In genomic region chr5:109668668-109669422, GRCh38 we compare ENCODE assay signal across 24 cellular contexts. TPM values are rescaled to one million over a fixed set of nuclear protein-coding genes. Genes with fewer than 3 reads are reported as not detected.
DNase-seq lines count a peak whose midpoint lies in the region; ATAC-seq, FAIRE-seq and TF ChIP-seq lines count a peak whose summit lies in the region.
"Had no signal": no experiment of that assay in that cellular context is flagged by ENCODE, and none has a peak within 500 bp of the region (broad histone marks: within the 10 kb centered on the region; RNA-seq: fewer than 3 reads in every experiment).

No MANE protein-coding gene starts in this region.

- POLR2A ChIA-PET in endothelial cell of umbilical vein (lab: Charles Lee) = no interaction called here

- peaks cover 17% of the 10 kb centered on the region for H3K4me1 ChIP-seq in endothelial cell of umbilical vein (ENCODE audit: control insufficient read depth, extremely low read depth, insufficient read depth, low read length)
- no peaks in the 10 kb centered on the region for H3K4me1 ChIP-seq in small intestine (ENCODE audit: control insufficient read depth in 2 of 2, insufficient read depth in 1 of 2, low read depth in 1 of 2, low read length in 1 of 2)
- H3K4me1 ChIP-seq: heart right ventricle, prostate gland, thyroid gland had no signal

- DNase-seq in endothelial cell of umbilical vein (ENCODE audit: low read depth, low spot score) = peak; percentile 6
- no peak for DNase-seq in small intestine
- no peak for DNase-seq in stimulated activated CD8-positive, alpha-beta memory T cell treated with anti-CD3 and anti-CD28 coated beads, Interleukin-4, amount 100 ng/mL, for 48 hours
- DNase-seq in GM20000 (ENCODE audit: low spot score) = no peak
- DNase-seq: activated CD4-positive, alpha-beta T cell treated with anti-CD3 and anti-CD28 coated beads for 1 hour; activated CD8-positive, alpha-beta memory T cell treated with anti-CD3 and anti-CD28 coated beads, Interleukin-2, amount 10 ng/mL, durations not matched to agents 7 days and 5 days; activated effector memory CD4-positive, alpha-beta T cell treated with Interleukin-2 at 50 U/mL for 16 hours; anterior cingulate cortex; cerebellar nuclear complex; effector memory CD8-positive, alpha-beta T cell; GOT3; heart right ventricle; MG63; NCI-H2029 treated with DMSO at 0.1 percent for 48 hours; NCI-H510A; PC-9; T1000; thyroid gland had no signal

- H3K36me3 ChIP-seq in endothelial cell of umbilical vein (ENCODE audit: control insufficient read depth in 2 of 2, extremely low read depth in 1 of 2, insufficient read depth in 2 of 2, low read length in 2 of 2) (no peaks in the 10 kb centered on the region), small intestine (ENCODE audit: control insufficient read depth in 2 of 2, insufficient read depth in 2 of 2, low read length in 2 of 2) (no peaks in the 10 kb centered on the region)
- H3K36me3 ChIP-seq: heart right ventricle, MG63, prostate gland, thyroid gland had no signal

- H3K9me3 ChIP-seq in endothelial cell of umbilical vein (replicated peaks; ENCODE audit: control insufficient read depth, insufficient read depth, low read length) = no peaks in the 10 kb centered on the region
- no peaks in the 10 kb centered on the region for H3K9me3 ChIP-seq in small intestine (ENCODE audit: control insufficient read depth, low read depth)
- H3K9me3 ChIP-seq: heart right ventricle, MG63, prostate gland, thyroid gland had no signal

- 50 to 76% (median 53%) methylated on average over 4 of the region's 4 CpGs for WGBS in small intestine, 3 donors

- no peaks in the 10 kb centered on the region for H3K27me3 ChIP-seq in endothelial cell of umbilical vein (ENCODE audit: control insufficient read depth in 2 of 2, insufficient read depth in 2 of 2, low read length in 2 of 2)
- H3K27me3 ChIP-seq in small intestine (ENCODE audit: control insufficient read depth in 2 of 2, insufficient read depth in 2 of 2, low read length in 2 of 2) = peaks cover 0 to 3% of the 10 kb centered on the region in 2 donors
- H3K27me3 ChIP-seq: thyroid gland had no signal

- peak; percentile 4 for FAIRE-seq in endothelial cell of umbilical vein (lab: Jason Lieb, UNC)
- no peak for FAIRE-seq in small intestine (lab: Jason Lieb, UNC)

- H3K4me3 ChIP-seq in endothelial cell of umbilical vein (replicated peaks in 1 of 3; ENCODE audit: insufficient read depth in 1 of 3, low read depth in 1 of 3, low read length in 3 of 3) (no peak overlapping the region), small intestine (ENCODE audit: low read depth in 1 of 2, low read length in 2 of 2) (no peak overlapping the region)
- H3K4me3 ChIP-seq: heart right ventricle, MG63, PC-9, prostate gland, SK-N-MC, thyroid gland had no signal

- H3K79me2 ChIP-seq in endothelial cell of umbilical vein (ENCODE audit: control insufficient read depth, insufficient read depth, low read length) = no peaks in the 10 kb centered on the region

- peak; percentile 47 for ATAC-seq in GM18909 (IDR thresholded peaks at IDR 0.05; ENCODE audit: poor library complexity, unreplicated experiment)
- peak; percentile 56 for ATAC-seq in GM21529 (IDR thresholded peaks at IDR 0.05; ENCODE audit: unreplicated experiment)
- peak; percentile 58 for ATAC-seq in HG03280 (IDR thresholded peaks at IDR 0.05; ENCODE audit: unreplicated experiment)
- no peak for ATAC-seq in HG02885 (IDR thresholded peaks at IDR 0.05; ENCODE audit: poor library complexity, unreplicated experiment)
- ATAC-seq: activated CD8-positive, alpha-beta memory T cell treated with anti-CD3 and anti-CD28 coated beads, Interleukin-2, amount 10 ng/mL, durations not matched to agents 7 days and 5 days; effector memory CD8-positive, alpha-beta T cell; heart right ventricle had no signal

- no peak overlapping the region for H2AFZ ChIP-seq in endothelial cell of umbilical vein (ENCODE audit: low read depth, low read length)

- no peaks in the 10 kb centered on the region for H4K20me1 ChIP-seq in endothelial cell of umbilical vein (replicated peaks; ENCODE audit: control insufficient read depth, extremely low read depth, insufficient read depth, low read length)

- peak overlapping the region; percentile 60 for H3K4me2 ChIP-seq in endothelial cell of umbilical vein (ENCODE audit: insufficient read depth, low read length)
- H3K4me2 ChIP-seq: PC-9 had no signal

- BruUV-seq in endothelial cell of umbilical vein (replicated peaks; lab: Mats Ljungman, UMichigan) = no TSS peak

- intact Hi-C loops in endothelial cell of umbilical vein (cut with micrococcal nuclease) = loop anchor here (1.0 kb wide), 2 partner anchors 13 to 20 kb away; partner anchors contain the start of gene MAN2A1

- TF ChIP-seq CTCF in endothelial cell of umbilical vein (IDR thresholded peaks at IDR 0.05; ENCODE audit: extremely low read depth in 1 of 2, insufficient read depth in 1 of 2, low read depth in 1 of 2, low read length in 2 of 2) = no peak
- TF ChIP-seq CTCF in GM20000 (IDR thresholded peaks at IDR 0.05; ENCODE audit: extremely low read depth, missing control alignments) = no peak

- CTCF ChIA-PET in endothelial cell of umbilical vein (lab: Charles Lee) = interaction anchor here (1.6 kb wide), 1 partner anchor 20 kb away, joined by 8 read pairs; no protein-coding TSS in a partner anchor

- no peaks in the 10 kb centered on the region for H3K9me1 ChIP-seq in endothelial cell of umbilical vein (replicated peaks; ENCODE audit: control insufficient read depth, extremely low read depth, insufficient read depth, low read length)

- TF ChIP-seq POLR2A in endothelial cell of umbilical vein (IDR thresholded peaks at IDR 0.05; ENCODE audit: low read depth, low read length) = no peak

- H3K9ac ChIP-seq in endothelial cell of umbilical vein (replicated peaks; ENCODE audit: extremely low read depth, insufficient read depth, low read length) = no peak overlapping the region

- H3K27ac ChIP-seq in endothelial cell of umbilical vein (ENCODE audit: insufficient read depth, low read depth, low read length) = peak overlapping the region; percentile 9
- H3K27ac ChIP-seq in small intestine (ENCODE audit: low read depth in 1 of 2, low read length in 1 of 2) = no peak overlapping the region
- H3K27ac ChIP-seq: heart right ventricle, PC-9, prostate gland, SK-N-MC, thyroid gland had no signal

- dilution Hi-C loops in endothelial cell of umbilical vein (cut with MboI; ENCODE audit: extremely low pct_ligation_motif_present, low sequenced_read_pairs) = no loop called here

TF ChIP-seq in endothelial cell of umbilical vein, 7 proteins besides CTCF, POLR2A, EP300 and RAD21:
- no peak for TF ChIP-seq GATA2 (IDR thresholded peaks at IDR 0.05; ENCODE audit: insufficient read depth, insufficient read length, low read depth, low read length)
- TF ChIP-seq EZH2 (IDR thresholded peaks at IDR 0.05; ENCODE audit: borderline replicate concordance, low read depth, low read length, severe bottlenecking) = no peak
- TF ChIP-seq MYC (IDR thresholded peaks at IDR 0.05; ENCODE audit: low read depth, low read length) = no peak
- TF ChIP-seq JUN (IDR thresholded peaks at IDR 0.05; ENCODE audit: borderline replicate concordance, insufficient read depth, insufficient read length, low read depth) = no peak
- TF ChIP-seq, protein P1, sequence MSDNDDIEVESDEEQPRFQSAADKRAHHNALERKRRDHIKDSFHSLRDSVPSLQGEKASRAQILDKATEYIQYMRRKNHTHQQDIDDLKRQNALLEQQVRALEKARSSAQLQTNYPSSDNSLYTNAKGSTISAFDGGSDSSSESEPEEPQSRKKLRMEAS (IDR thresholded peaks at IDR 0.05; ENCODE audit: insufficient read depth, insufficient read length) = no peak
- TF ChIP-seq FOS (IDR thresholded peaks at IDR 0.05; ENCODE audit: borderline replicate concordance, insufficient read depth, low read length) = no peak
TF ChIP-seq in endothelial cell of umbilical vein: peak in this region for 0.

RNA-seq across cellular contexts. Expression of gene MAN2A1, which starts 20.9 kb away (rescaled TPM):
- 47.6 and 54.8 TPM in 2 replicates for total RNA-seq in endothelial cell of umbilical vein
- polyA plus RNA-seq in endothelial cell of umbilical vein (16.2 and 20.8 TPM in 2 replicates), small intestine (10 to 100 TPM; 16.3 to 26.2 (median 17.3) TPM)
- 16.7 TPM in 2 replicates for polyA plus RNA-seq in endothelial cell of umbilical vein (2011; cell fraction: cytosol; rRNA removed)
- polyA plus RNA-seq in endothelial cell of umbilical vein (2011; cell fraction: nucleus; rRNA removed) = 32.0 and 40.9 TPM in 2 replicates
- polyA plus RNA-seq in endothelial cell of umbilical vein (2012) = 44.0 and 50.6 TPM in 2 replicates
- polyA minus RNA-seq in endothelial cell of umbilical vein = 64.5 and 69.5 TPM in 2 replicates
- polyA minus RNA-seq in endothelial cell of umbilical vein (2011; cell fraction: cytosol; rRNA and poly(A)+ RNA removed) = 24.4 TPM
- 94.2 and 133 TPM in 2 replicates for polyA minus RNA-seq in endothelial cell of umbilical vein (2011; cell fraction: nucleus; rRNA and poly(A)+ RNA removed)
